In the genomic region with DNA sequence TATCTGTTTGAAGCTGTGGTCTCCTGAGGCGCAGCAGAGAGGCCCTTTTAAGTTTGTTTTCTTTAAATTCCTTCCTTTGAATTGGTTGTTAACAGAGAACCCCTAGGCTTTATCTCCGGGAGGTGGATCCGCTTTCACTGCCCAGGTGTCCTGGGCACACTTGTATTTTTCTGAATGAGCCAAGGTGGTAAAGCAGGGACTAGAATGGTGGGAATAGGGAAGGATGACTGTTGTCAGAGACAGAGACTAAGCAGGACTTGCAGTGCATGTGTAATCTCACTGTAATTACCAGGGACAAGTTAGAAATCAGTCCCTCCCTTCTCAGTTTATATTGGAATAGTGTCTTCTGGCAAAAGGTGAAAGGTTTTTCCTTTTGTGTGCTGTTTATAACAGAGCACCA, we compare ENCODE assay signal across 1 cellular context.
TF ChIP-seq lines count a peak whose summit lies in the region.

No MANE protein-coding gene starts in this region.

TF ChIP-seq in SK-N-SH treated with all-trans-retinoic acid at 6 μM for 48 hours, 23 proteins besides CTCF, POLR2A, EP300 and RAD21 (continued from another document):
- no peak for TF ChIP-seq PPARA (CRISPR knock-in tag; IDR thresholded peaks at IDR 0.05; ENCODE audit: borderline replicate concordance)
- TF ChIP-seq ZC3H10 (CRISPR knock-in tag; IDR thresholded peaks at IDR 0.05): no peak
- TF ChIP-seq TOX (CRISPR knock-in tag; IDR thresholded peaks at IDR 0.05; ENCODE audit: borderline replicate concordance): no peak
- TF ChIP-seq, protein P1, sequence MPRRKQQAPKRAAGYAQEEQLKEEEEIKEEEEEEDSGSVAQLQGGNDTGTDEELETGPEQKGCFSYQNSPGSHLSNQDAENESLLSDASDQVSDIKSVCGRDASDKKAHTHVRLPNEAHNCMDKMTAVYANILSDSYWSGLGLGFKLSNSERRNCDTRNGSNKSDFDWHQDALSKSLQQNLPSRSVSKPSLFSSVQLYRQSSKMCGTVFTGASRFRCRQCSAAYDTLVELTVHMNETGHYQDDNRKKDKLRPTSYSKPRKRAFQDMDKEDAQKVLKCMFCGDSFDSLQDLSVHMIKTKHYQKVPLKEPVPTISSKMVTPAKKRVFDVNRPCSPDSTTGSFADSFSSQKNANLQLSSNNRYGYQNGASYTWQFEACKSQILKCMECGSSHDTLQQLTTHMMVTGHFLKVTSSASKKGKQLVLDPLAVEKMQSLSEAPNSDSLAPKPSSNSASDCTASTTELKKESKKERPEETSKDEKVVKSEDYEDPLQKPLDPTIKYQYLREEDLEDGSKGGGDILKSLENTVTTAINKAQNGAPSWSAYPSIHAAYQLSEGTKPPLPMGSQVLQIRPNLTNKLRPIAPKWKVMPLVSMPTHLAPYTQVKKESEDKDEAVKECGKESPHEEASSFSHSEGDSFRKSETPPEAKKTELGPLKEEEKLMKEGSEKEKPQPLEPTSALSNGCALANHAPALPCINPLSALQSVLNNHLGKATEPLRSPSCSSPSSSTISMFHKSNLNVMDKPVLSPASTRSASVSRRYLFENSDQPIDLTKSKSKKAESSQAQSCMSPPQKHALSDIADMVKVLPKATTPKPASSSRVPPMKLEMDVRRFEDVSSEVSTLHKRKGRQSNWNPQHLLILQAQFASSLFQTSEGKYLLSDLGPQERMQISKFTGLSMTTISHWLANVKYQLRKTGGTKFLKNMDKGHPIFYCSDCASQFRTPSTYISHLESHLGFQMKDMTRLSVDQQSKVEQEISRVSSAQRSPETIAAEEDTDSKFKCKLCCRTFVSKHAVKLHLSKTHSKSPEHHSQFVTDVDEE (CRISPR knock-in tag; IDR thresholded peaks at IDR 0.05): no peak
- TF ChIP-seq RARB (CRISPR knock-in tag; IDR thresholded peaks at IDR 0.05): no peak
- TF ChIP-seq TCF4 (CRISPR knock-in tag; IDR thresholded peaks at IDR 0.05; ENCODE audit: borderline replicate concordance): no peak
- TF ChIP-seq ZNF565 (CRISPR knock-in tag; conservative IDR thresholded peaks at IDR 0.05; ENCODE audit: low read depth): no peak
- no peak for TF ChIP-seq SNAI2 (CRISPR knock-in tag; IDR thresholded peaks at IDR 0.05)
- TF ChIP-seq ZNF70 (CRISPR knock-in tag; IDR thresholded peaks at IDR 0.05): no peak
- no peak for TF ChIP-seq ZFP30 (CRISPR knock-in tag; IDR thresholded peaks at IDR 0.05)
- TF ChIP-seq, protein P2, sequence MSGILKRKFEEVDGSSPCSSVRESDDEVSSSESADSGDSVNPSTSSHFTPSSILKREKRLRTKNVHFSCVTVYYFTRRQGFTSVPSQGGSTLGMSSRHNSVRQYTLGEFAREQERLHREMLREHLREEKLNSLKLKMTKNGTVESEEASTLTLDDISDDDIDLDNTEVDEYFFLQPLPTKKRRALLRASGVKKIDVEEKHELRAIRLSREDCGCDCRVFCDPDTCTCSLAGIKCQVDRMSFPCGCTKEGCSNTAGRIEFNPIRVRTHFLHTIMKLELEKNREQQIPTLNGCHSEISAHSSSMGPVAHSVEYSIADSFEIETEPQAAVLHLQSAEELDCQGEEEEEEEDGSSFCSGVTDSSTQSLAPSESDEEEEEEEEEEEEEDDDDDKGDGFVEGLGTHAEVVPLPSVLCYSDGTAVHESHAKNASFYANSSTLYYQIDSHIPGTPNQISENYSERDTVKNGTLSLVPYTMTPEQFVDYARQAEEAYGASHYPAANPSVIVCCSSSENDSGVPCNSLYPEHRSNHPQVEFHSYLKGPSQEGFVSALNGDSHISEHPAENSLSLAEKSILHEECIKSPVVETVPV (CRISPR knock-in tag; IDR thresholded peaks at IDR 0.05): no peak
- no peak for TF ChIP-seq OSR1 (CRISPR knock-in tag; IDR thresholded peaks at IDR 0.05)
TF ChIP-seq in SK-N-SH treated with all-trans-retinoic acid at 6 μM for 48 hours: peak in this region for 0.
